17 cellular contexts compared by ENCODE assay signal in the genomic region with DNA sequence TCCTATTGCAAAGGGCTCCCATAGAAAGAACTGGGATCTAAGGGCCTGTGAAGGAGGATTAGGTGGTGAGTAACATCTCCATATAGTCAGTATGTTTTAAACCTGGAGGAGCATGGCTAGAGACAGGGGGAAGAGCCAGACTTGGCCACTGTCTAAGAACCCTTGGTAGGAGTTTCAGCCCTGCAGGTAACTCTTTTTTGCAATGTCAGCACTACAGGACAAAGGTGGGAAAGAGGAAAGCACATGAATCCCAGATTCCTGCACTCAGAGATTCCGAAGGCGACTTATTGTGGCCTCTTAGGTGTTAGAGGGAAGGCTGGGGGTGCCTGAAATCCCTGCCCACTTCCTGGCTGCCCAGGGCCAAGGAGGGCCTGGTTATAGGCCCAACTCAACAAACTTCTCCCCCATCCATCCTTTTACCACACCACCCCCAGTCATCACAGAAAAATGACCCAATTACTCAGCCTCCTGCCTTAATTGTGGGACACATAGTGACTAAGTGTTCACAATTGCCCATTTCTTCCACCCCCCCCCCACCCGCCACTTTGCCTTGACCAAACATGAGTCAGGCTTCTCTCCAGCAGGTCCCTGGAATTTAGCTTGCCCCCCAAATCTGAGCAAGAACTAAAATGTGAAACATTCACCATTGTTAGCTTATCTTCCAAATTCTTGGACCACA. TPM values are rescaled to one million over a fixed set of nuclear protein-coding genes. Genes with fewer than 3 reads are reported as not detected.
DNase-seq lines count a peak whose midpoint lies in the region; ATAC-seq and TF ChIP-seq lines count a peak whose summit lies in the region.
"Had no signal": no experiment of that assay in that cellular context is flagged by ENCODE, and none has a peak within 500 bp of the region (broad histone marks: within the 10 kb centered on the region; RNA-seq: fewer than 3 reads in every experiment).

No MANE protein-coding gene starts in this region.

- H3K9me3 ChIP-seq in HUES48 (ENCODE audit: control insufficient read depth, insufficient read depth, low read length) = no peaks in the 10 kb centered on the region
- no peaks in the 10 kb centered on the region for H3K9me3 ChIP-seq in mammary epithelial cell (replicated peaks; ENCODE audit: insufficient read depth, low read length)
- H3K9me3 ChIP-seq: BLaER1 had no signal

- ATAC-seq in memory B cell (ENCODE audit: low read depth) = no peak
- ATAC-seq in esophagus mucosa = no peak
- no peak for ATAC-seq in GM19467 (IDR thresholded peaks at IDR 0.05; ENCODE audit: unreplicated experiment)
- ATAC-seq: stimulated activated effector memory CD8-positive, alpha-beta T cell treated with anti-CD3 and anti-CD28 coated beads, Interleukin-12 subunit alpha, Interleukin-12 subunit beta, amount 100 ng/mL, for 72 hours had no signal

- intact Hi-C loops in mammary epithelial cell (cut with micrococcal nuclease) = no loop called here

- peaks cover 29% of the 10 kb centered on the region for H3K4me1 ChIP-seq in HUES48 (ENCODE audit: control insufficient read depth, insufficient read depth, low read length)
- peaks cover 34% of the 10 kb centered on the region for H3K4me1 ChIP-seq in mammary epithelial cell (ENCODE audit: insufficient read depth, low read length)
- H3K4me1 ChIP-seq: parathyroid adenoma had no signal

- peak overlapping the region; percentile 100 for H3K4me2 ChIP-seq in mammary epithelial cell (ENCODE audit: insufficient read depth, low read depth, low read length)
- H3K4me2 ChIP-seq: BLaER1 had no signal

- H3K27ac ChIP-seq in HUES48 (ENCODE audit: low read depth, low read length) = peak overlapping the region; percentile 63
- no peak overlapping the region for H3K27ac ChIP-seq in mammary epithelial cell (ENCODE audit: insufficient read depth, low read depth, low read length)
- H3K27ac ChIP-seq: BLaER1, parathyroid adenoma had no signal

- no peaks in the 10 kb centered on the region for H3K36me3 Mint-ChIP-seq in memory B cell
- H3K36me3 Mint-ChIP-seq: stimulated activated effector memory CD8-positive, alpha-beta T cell treated with anti-CD3 and anti-CD28 coated beads, Interleukin-12 subunit alpha, Interleukin-12 subunit beta, amount 100 ng/mL, for 72 hours had no signal

- H3K27me3 ChIP-seq in HUES48 (ENCODE audit: control insufficient read depth, insufficient read depth, low read length) (peaks cover 15% of the 10 kb centered on the region), mammary epithelial cell (ENCODE audit: insufficient read depth, low read length) (no peaks in the 10 kb centered on the region)

- peaks cover 15% of the 10 kb centered on the region for H3K4me1 Mint-ChIP-seq in memory B cell

- H4K20me1 ChIP-seq in mammary epithelial cell (ENCODE audit: insufficient read depth, low read length) = no peaks in the 10 kb centered on the region

- in situ Hi-C loops in mammary epithelial cell (cut with MboI; ENCODE audit: low sequenced_read_pairs in 2 of 2) = loop anchor here (25.0 kb wide), 2 partner anchors 177 to 1127 kb away; no protein-coding TSS in a partner anchor

- H3K36me3 ChIP-seq in HUES48 (ENCODE audit: control insufficient read depth, insufficient read depth, low read length) = no peaks in the 10 kb centered on the region
- no peaks in the 10 kb centered on the region for H3K36me3 ChIP-seq in mammary epithelial cell (ENCODE audit: insufficient read depth, low read length)
- H3K36me3 ChIP-seq: BLaER1 had no signal

- 39% methylated on average over 3 of the region's 3 CpGs for whole genome bisulfite sequencing in mammary epithelial cell (ENCODE audit: low coverage, missing lambda C conversion rate)

- H3K4me3 ChIP-seq in HUES48 (ENCODE audit: low read depth, low read length) (peak overlapping the region; percentile 79; the same call in 1 of the 2 replicates), mammary epithelial cell (replicated peaks in 1 of 3; ENCODE audit: insufficient read depth in 1 of 3, low read depth in 2 of 3, low read length in 3 of 3) (no peak overlapping the region)
- H3K4me3 ChIP-seq: BLaER1 had no signal

- no TSS peak for BruUV-seq in mammary epithelial cell (replicated peaks; lab: Mats Ljungman, UMichigan)

- no peaks in the 10 kb centered on the region for H3K79me2 ChIP-seq in mammary epithelial cell (ENCODE audit: insufficient read depth, low read length)
- H3K79me2 ChIP-seq: parathyroid adenoma had no signal

- no peaks in the 10 kb centered on the region for H3K9me3 Mint-ChIP-seq in memory B cell
- H3K9me3 Mint-ChIP-seq: stimulated activated effector memory CD8-positive, alpha-beta T cell treated with anti-CD3 and anti-CD28 coated beads, Interleukin-12 subunit alpha, Interleukin-12 subunit beta, amount 100 ng/mL, for 72 hours had no signal

- DNase-seq in AG20443 (ENCODE audit: low spot score) = peak; percentile 55
- peak; percentile 72 for DNase-seq in mammary epithelial cell
- no peak for DNase-seq in memory B cell (ENCODE audit: low spot score in 2 of 2)
- no peak for DNase-seq in NCI-H1436 (lab: John Stamatoyannopoulos, UW)
- no peak for DNase-seq in HuH-7.5 (ENCODE audit: low spot score)
- DNase-seq: activated CD4-positive, alpha-beta T cell treated with anti-CD3 and anti-CD28 coated beads, Interleukin-2, amount 50 U/mL, for 1 hour; activated gamma-delta T cell; Kasumi-1 had no signal

- H2AFZ ChIP-seq in mammary epithelial cell (ENCODE audit: low read depth, low read length) = no peak overlapping the region
- H2AFZ ChIP-seq: parathyroid adenoma had no signal

- H3K27ac Mint-ChIP-seq in memory B cell = peak overlapping the region; percentile 86
- H3K27ac Mint-ChIP-seq: stimulated activated effector memory CD8-positive, alpha-beta T cell treated with anti-CD3 and anti-CD28 coated beads, Interleukin-12 subunit alpha, Interleukin-12 subunit beta, amount 100 ng/mL, for 72 hours had no signal

- dilution Hi-C loops in mammary epithelial cell (cut with HindIII; ENCODE audit: low sequenced_read_pairs) = no loop called here

- H3K9ac ChIP-seq in HUES48 (ENCODE audit: low read depth, low read length) = no peak overlapping the region
- no peak overlapping the region for H3K9ac ChIP-seq in mammary epithelial cell (ENCODE audit: insufficient read depth, low read length)
- H3K9ac ChIP-seq: BLaER1, parathyroid adenoma had no signal

- H3K4me3 Mint-ChIP-seq in memory B cell = no peak overlapping the region

- CTCF ChIA-PET in mammary epithelial cell (lab: Charles Lee; ENCODE audit: low non-redundant PET) = no interaction called here

- TF ChIP-seq CTCF in mammary epithelial cell (conservative IDR thresholded peaks at IDR 0.05 in 1 of 2, IDR thresholded peaks at IDR 0.05 in 1 of 2; ENCODE audit: extremely low read depth in 1 of 2, insufficient read depth in 1 of 2, low read depth in 1 of 2, low read length in 2 of 2) = no peak

- H3K27me3 Mint-ChIP-seq in memory B cell = peaks cover 1% of the 10 kb centered on the region

RNA-seq across cellular contexts. Expression of a gene that starts 1.9 kb away (rescaled TPM):
- total RNA-seq in mammary epithelial cell = 1 to 10 TPM; 1.2 to 6.1 TPM
- polyA plus RNA-seq in mammary epithelial cell = 1.7 TPM
- 4.7 TPM for polyA minus RNA-seq in mammary epithelial cell
- total RNA-seq in esophagus mucosa = 0.48 TPM
- total RNA-seq: chondrocyte; T-helper 1 cell treated with Interleukin-12 subunit alpha and Interleukin-12 subunit beta and Interleukin-4 antibody, amounts not matched to agents 30 ng/mL and 1 ng/mL, for 36 hours had no signal
- polyA plus RNA-seq: liver had no signal

Comparison
In these comparisons a context has a peak if more than half of its experiments do, and no peak if none do; other contexts are left out.
1. DNase-seq: peak in AG20443 (single experiment) and mammary epithelial cell (single experiment); none in memory B cell (0 of 2), NCI-H1436 (single experiment) and HuH-7.5 (single experiment).